14 cellular contexts compared by ENCODE assay signal in the genomic region with DNA sequence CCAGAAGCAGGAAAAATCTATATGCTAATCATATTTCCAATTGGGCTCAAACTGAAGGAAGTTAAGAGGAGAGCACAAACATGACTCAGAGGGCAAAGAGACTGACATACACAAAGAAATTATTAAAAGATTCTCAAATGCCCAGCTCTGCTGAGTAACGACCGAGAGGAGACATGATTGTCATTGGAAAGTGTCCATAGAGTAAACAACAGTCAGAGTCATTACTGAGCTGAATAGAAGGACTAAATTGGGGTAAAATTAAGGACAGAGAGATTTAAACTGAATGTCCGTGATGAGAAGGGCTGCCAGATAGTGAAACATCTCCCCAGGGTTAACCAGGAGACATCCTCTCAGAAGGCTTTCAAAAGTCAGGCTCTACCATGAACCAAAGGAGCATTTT.
DNase-seq lines count a peak whose midpoint lies in the region; ATAC-seq and TF ChIP-seq lines count a peak whose summit lies in the region.
"Had no signal": no experiment of that assay in that cellular context is flagged by ENCODE, and none has a peak within 500 bp of the region (broad histone marks: within the 10 kb centered on the region; RNA-seq: fewer than 3 reads in every experiment).

No MANE protein-coding gene starts in this region.

- TF ChIP-seq POLR2A in adrenal gland (IDR thresholded peaks at IDR 0.05): no peak

- intact Hi-C loops in adrenal gland (cut with DNase I): no loop called here

- no peak overlapping the region for H3K27ac Mint-ChIP-seq in natural killer cell treated with Interleukin-12 subunit alpha and Interleukin-12 subunit beta and Interleukin-15 and Interleukin-18, amount 100 ng/mL, for 72 hours
- H3K27ac Mint-ChIP-seq: effector memory CD8-positive, alpha-beta T cell had no signal

- DNase-seq in NCI-H1417 (lab: John Stamatoyannopoulos, UW) (peak in 2 of 3 experiments; percentile 38 to 80), NCI-H1417 treated with DMSO at 0.1 percent for 48 hours (lab: John Stamatoyannopoulos, UW) (no peak), NCI-H2029 treated with DMSO at 0.1 percent for 48 hours (lab: John Stamatoyannopoulos, UW) (peak; percentile 34), dermis blood vessel endothelial cell (peak; percentile 20), pons (ENCODE audit: low spot score) (peak; percentile 42), GM13977 (ENCODE audit: low spot score) (no peak), adrenal gland (no peak)
- DNase-seq in natural killer cell treated with Interleukin-12 subunit alpha and Interleukin-12 subunit beta and Interleukin-15 and Interleukin-18, amount 100 ng/mL, for 72 hours (ENCODE audit: low spot score): no peak
- DNase-seq: body of pancreas; effector memory CD8-positive, alpha-beta T cell; hippocampal formation; NK-92 treated with Interleukin-12 subunit alpha and Interleukin-12 subunit beta, amount 100 ng/mL, for 24 hours; spleen; thyroid gland had no signal

- H3K9me3 ChIP-seq in adrenal gland (replicated peaks in 1 of 3): no peaks in the 10 kb centered on the region
- H3K9me3 ChIP-seq: body of pancreas, spleen, thyroid gland had no signal

- H3K27ac ChIP-seq in adrenal gland: no peak overlapping the region
- H3K27ac ChIP-seq: spleen, thyroid gland had no signal

- no peaks in the 10 kb centered on the region for H3K4me1 ChIP-seq in adrenal gland (replicated peaks in 1 of 2)
- H3K4me1 ChIP-seq: spleen, thyroid gland had no signal

- H3K9me3 Mint-ChIP-seq in natural killer cell treated with Interleukin-12 subunit alpha and Interleukin-12 subunit beta and Interleukin-15 and Interleukin-18, amount 100 ng/mL, for 72 hours: no peaks in the 10 kb centered on the region
- H3K9me3 Mint-ChIP-seq: effector memory CD8-positive, alpha-beta T cell had no signal

- H3K36me3 Mint-ChIP-seq in natural killer cell treated with Interleukin-12 subunit alpha and Interleukin-12 subunit beta and Interleukin-15 and Interleukin-18, amount 100 ng/mL, for 72 hours: no peaks in the 10 kb centered on the region

- no peak overlapping the region for H3K4me3 ChIP-seq in adrenal gland
- H3K4me3 ChIP-seq: body of pancreas, spleen, thyroid gland had no signal

- no peaks in the 10 kb centered on the region for H3K36me3 ChIP-seq in adrenal gland (replicated peaks in 1 of 2)
- H3K36me3 ChIP-seq: spleen, thyroid gland had no signal

- no peak for ATAC-seq in natural killer cell treated with Interleukin-12 subunit alpha and Interleukin-12 subunit beta and Interleukin-15 and Interleukin-18, amount 100 ng/mL, for 72 hours
- ATAC-seq: effector memory CD8-positive, alpha-beta T cell had no signal

- no peaks in the 10 kb centered on the region for H3K4me1 Mint-ChIP-seq in natural killer cell treated with Interleukin-12 subunit alpha and Interleukin-12 subunit beta and Interleukin-15 and Interleukin-18, amount 100 ng/mL, for 72 hours (ENCODE audit: low read depth in 2 of 2)

- in situ Hi-C loops in GM13977 (cut with MboI; ENCODE audit: low pct_unique_long_range_greater_than_20kb, low sequenced_read_pairs, unreplicated experiment): no loop called here

- TF ChIP-seq CTCF in GM13977 (IDR thresholded peaks at IDR 0.05; ENCODE audit: extremely low read depth, insufficient read depth, missing control alignments) (no peak), adrenal gland (IDR thresholded peaks at IDR 0.05) (no peak)

- peaks cover 6 to 13% of the 10 kb centered on the region in 2 donors for H3K27me3 Mint-ChIP-seq in natural killer cell treated with Interleukin-12 subunit alpha and Interleukin-12 subunit beta and Interleukin-15 and Interleukin-18, amount 100 ng/mL, for 72 hours

- no peak overlapping the region for H3K4me3 Mint-ChIP-seq in natural killer cell treated with Interleukin-12 subunit alpha and Interleukin-12 subunit beta and Interleukin-15 and Interleukin-18, amount 100 ng/mL, for 72 hours
- H3K4me3 Mint-ChIP-seq: effector memory CD8-positive, alpha-beta T cell had no signal

- WGBS in adrenal gland, 4 donors: 38 to 52% (median 43%) methylated on average over 3 of the region's 3 CpGs

- no peaks in the 10 kb centered on the region for H3K27me3 ChIP-seq in adrenal gland
- H3K27me3 ChIP-seq: body of pancreas, spleen, thyroid gland had no signal

Comparison
In these comparisons a context has a peak if more than half of its experiments do, and no peak if none do; other contexts are left out.
1. DNase-seq: peak in NCI-H1417 (2 of 3), NCI-H2029 treated with DMSO at 0.1 percent for 48 hours (single experiment), dermis blood vessel endothelial cell (single experiment) and pons (single experiment); none in NCI-H1417 treated with DMSO at 0.1 percent for 48 hours (single experiment), natural killer cell treated with Interleukin-12 subunit alpha and Interleukin-12 subunit beta and Interleukin-15 and Interleukin-18, amount 100 ng/mL, for 72 hours (single experiment), GM13977 (single experiment) and adrenal gland (0 of 7).